ENCODE assay signal across 8 cellular contexts in genomic region chr17:45132569-45133463, GRCh38. TPM values are rescaled to one million over a fixed set of nuclear protein-coding genes. Genes with fewer than 3 reads are reported as not detected.
DNase-seq lines count a peak whose midpoint lies in the region; ATAC-seq and TF ChIP-seq lines count a peak whose summit lies in the region.

No MANE protein-coding gene starts in this region.

- H3K36me3 ChIP-seq in OCI-LY7 (ENCODE audit: insufficient read depth, low read length) (no peaks in the 10 kb centered on the region), esophagus muscularis mucosa (peaks cover 0 to 8% (median 2%) of the 10 kb centered on the region in 4 donors), muscle layer of colon (ENCODE audit: insufficient read depth, low read length) (peaks cover 6% of the 10 kb centered on the region)

- intact Hi-C loops in OCI-LY7 (cut with micrococcal nuclease; ENCODE audit: unreplicated experiment): loop anchor here (1.0 to 2.0 kb wide), 3 partner anchors 37 to 213 kb away; no protein-coding TSS in a partner anchor
- intact Hi-C loops in esophagus muscularis mucosa (cut with DNase I): loop anchor here (5.0 kb wide), 4 partner anchors 36 to 356 kb away; no protein-coding TSS in a partner anchor

- TF ChIP-seq EP300 in esophagus muscularis mucosa (IDR thresholded peaks at IDR 0.05): no peak

- DNase-seq in ELF-1 (ENCODE audit: low read depth, low spot score) (peak; percentile 92), HT-29 (ENCODE audit: low spot score) (peak; percentile 91), OCI-LY7 (ENCODE audit: low spot score) (peak; percentile 84), esophagus muscularis mucosa (ENCODE audit: extremely low spot score) (peak; percentile 97)
- DNase-seq in activated T-cell treated with anti-CD3 and anti-CD28 coated beads, Interleukin-2, amount 50 U/mL, for 48 hours: peak; percentile 82 to 83
- DNase-seq in stimulated activated naive CD4-positive, alpha-beta T cell treated with Interleukin-2 at 50 U/mL for 16 hours (lab: John Stamatoyannopoulos, UW): peak; percentile 74

- 1% methylated on average over 13 of the region's 72 CpGs for WGBS in esophagus muscularis mucosa

- TF ChIP-seq POLR2A in esophagus muscularis mucosa (IDR thresholded peaks at IDR 0.05; ENCODE audit: low read depth): peak; percentile 48

- H3K27me3 ChIP-seq in esophagus muscularis mucosa: no peaks in the 10 kb centered on the region
- no peaks in the 10 kb centered on the region for H3K27me3 ChIP-seq in muscle layer of colon (ENCODE audit: control insufficient read depth in 1 of 2, insufficient read depth in 2 of 2, low read length in 2 of 2)

- no peaks in the 10 kb centered on the region for H3K79me2 ChIP-seq in OCI-LY7 (ENCODE audit: insufficient read depth, low read depth, low read length)

- H3K27ac ChIP-seq in OCI-LY7 (ENCODE audit: low read depth, low read length, poor library complexity, severe bottlenecking) (peak overlapping the region; percentile 23), esophagus muscularis mucosa (replicated peaks in 1 of 4) (peak overlapping the region; percentile 97 to 99 (median 98)), muscle layer of colon (ENCODE audit: low read depth, low read length) (peak overlapping the region; percentile 99)

- H3K4me2 ChIP-seq in OCI-LY7 (ENCODE audit: low read length): peak overlapping the region; percentile 98

- H3K4me1 ChIP-seq in OCI-LY7 (ENCODE audit: insufficient read depth, low read length, poor library complexity, severe bottlenecking): peaks cover 18% of the 10 kb centered on the region
- peaks cover 53 to 76% (median 65%) of the 10 kb centered on the region in 4 donors for H3K4me1 ChIP-seq in esophagus muscularis mucosa
- H3K4me1 ChIP-seq in muscle layer of colon (ENCODE audit: insufficient read depth, low read length): peaks cover 53% of the 10 kb centered on the region

- peak overlapping the region; percentile 75 for H2AFZ ChIP-seq in OCI-LY7 (ENCODE audit: low read length)

- CTCF ChIA-PET in OCI-LY7 (lab: Charles Lee; ENCODE audit: unreplicated experiment): no interaction called here

- H3K9ac ChIP-seq in muscle layer of colon (ENCODE audit: low read length): peak overlapping the region; percentile 93

- BruUV-seq in OCI-LY7 (replicated peaks; lab: Mats Ljungman, UMichigan): no TSS peak

- peak overlapping the region; percentile 76 for H3K4me3 ChIP-seq in OCI-LY7 (ENCODE audit: low read depth, low read length, poor library complexity, severe bottlenecking)
- H3K4me3 ChIP-seq in esophagus muscularis mucosa: peak overlapping the region; percentile 87 to 97 (median 88)
- H3K4me3 ChIP-seq in muscle layer of colon (ENCODE audit: low read depth in 1 of 2, low read length in 2 of 2): peak overlapping the region; percentile 88 to 94

- no peak for ATAC-seq in HG03457 (IDR thresholded peaks at IDR 0.05; ENCODE audit: unreplicated experiment)

- POLR2A ChIA-PET in OCI-LY7 (lab: Charles Lee): interaction anchor here (0.7 kb wide), 1 partner anchor 185 kb away, joined by 6 read pairs; the partner anchor contains the start of gene KIF18B

- H3K9me2 ChIP-seq in OCI-LY7 (ENCODE audit: insufficient read depth, low read length): no peaks in the 10 kb centered on the region

- TF ChIP-seq CTCF in OCI-LY7 (conservative IDR thresholded peaks at IDR 0.05; ENCODE audit: low read length): peak; percentile 73
- peak; percentile 84 to 96 (median 84) for TF ChIP-seq CTCF in esophagus muscularis mucosa (IDR thresholded peaks at IDR 0.05)

- H3K9me3 ChIP-seq in OCI-LY7 (ENCODE audit: low read length): no peaks in the 10 kb centered on the region
- no peaks in the 10 kb centered on the region for H3K9me3 ChIP-seq in esophagus muscularis mucosa
- no peaks in the 10 kb centered on the region for H3K9me3 ChIP-seq in muscle layer of colon (ENCODE audit: low read length)

- H4K20me1 ChIP-seq in OCI-LY7 (ENCODE audit: insufficient read depth, low read length): no peaks in the 10 kb centered on the region

RNA-seq across cellular contexts. Expression of gene PLCD3, which starts 0.5 kb away (rescaled TPM):
- 130 and 142 TPM in 2 replicates for total RNA-seq in HT-29 (2014; rRNA removed; shearing (Covaris generic))
- total RNA-seq in OCI-LY7 (2014; rRNA removed; shearing (Covaris generic)): 1.4 and 3.6 TPM in 2 replicates
- total RNA-seq in OCI-LY7 (2022): 1.7 and 4.6 TPM in 2 replicates
- 100 to 1,000 TPM in 2 of 4 donors, 10 to 100 TPM in 2; 49.4 to 154 (median 106) TPM for total RNA-seq in esophagus muscularis mucosa

RNA-seq across cellular contexts. Expression of gene ACBD4, which starts 2.7 kb away (rescaled TPM):
- 12.0 and 12.3 TPM in 2 replicates for total RNA-seq in HT-29 (2014; rRNA removed; shearing (Covaris generic))
- total RNA-seq in OCI-LY7 (2014; rRNA removed; shearing (Covaris generic)): 14.6 and 14.8 TPM in 2 replicates
- total RNA-seq in OCI-LY7 (2022): 22.2 and 24.0 TPM in 2 replicates
- total RNA-seq in esophagus muscularis mucosa: 10 to 100 TPM; 20.9 to 34.8 (median 23.5) TPM

RNA-seq across cellular contexts. Expression of gene HEXIM1, which starts 15.5 kb away (rescaled TPM):
- total RNA-seq in HT-29 (2014; rRNA removed; shearing (Covaris generic)): 9.4 and 9.6 TPM in 2 replicates
- 12.1 and 13.9 TPM in 2 replicates for total RNA-seq in OCI-LY7 (2014; rRNA removed; shearing (Covaris generic))
- 16.4 and 17.2 TPM in 2 replicates for total RNA-seq in OCI-LY7 (2022)
- 10 to 100 TPM; 32.1 to 58.2 (median 45.3) TPM for total RNA-seq in esophagus muscularis mucosa

RNA-seq across cellular contexts. Expression of gene HEXIM2, which starts 28.9 kb away (rescaled TPM):
- 9.0 and 9.5 TPM in 2 replicates for total RNA-seq in HT-29 (2014; rRNA removed; shearing (Covaris generic))
- 8.6 and 9.3 TPM in 2 replicates for total RNA-seq in OCI-LY7 (2014; rRNA removed; shearing (Covaris generic))
- total RNA-seq in OCI-LY7 (2022) (9.7 and 11.1 TPM in 2 replicates), esophagus muscularis mucosa (1 to 10 TPM; 4.0 to 8.4 (median 7.0) TPM)

Comparison
In these comparisons a context has a peak if more than half of its experiments do, and no peak if none do; other contexts are left out.
1. H3K27ac ChIP-seq: peak in every context shown above with its lines; median percentile 99 in muscle layer of colon; 98 in esophagus muscularis mucosa; 23 in OCI-LY7.
2. RNA of gene PLCD3, which starts 0.5 kb away (total RNA-seq): 49.4 to 154 TPM in esophagus muscularis mucosa and 130 to 142 TPM in HT-29; 1.4 to 4.6 TPM in OCI-LY7; every median in the first group is over 4 times any median in the second.
3. Peak in every context shown above with its lines, with median percentiles within 50 percentile points of each other: DNase-seq and H3K4me3 ChIP-seq.